In genomic region chr2:16401761-16402300, GRCh38 we compare ENCODE assay signal across 23 cellular contexts.
DNase-seq lines count a peak whose midpoint lies in the region; ATAC-seq, FAIRE-seq and TF ChIP-seq lines count a peak whose summit lies in the region.
"Had no signal": no experiment of that assay in that cellular context is flagged by ENCODE, and none has a peak within 500 bp of the region (broad histone marks: within the 10 kb centered on the region; RNA-seq: fewer than 3 reads in every experiment).

No MANE protein-coding gene starts in this region.

- no peak overlapping the region for H2BK5ac ChIP-seq in IMR-90 (ENCODE audit: low read depth, low read length, poor library complexity, severe bottlenecking)

- H3K4me1 ChIP-seq in BE2C: peaks cover 8% of the 10 kb centered on the region
- H3K4me1 ChIP-seq in IMR-90 (ENCODE audit: control insufficient read depth, insufficient read depth, low read length): no peaks in the 10 kb centered on the region
- H3K4me1 ChIP-seq: A549; BLaER1 treated with 17β-estradiol and CSF1 and Interleukin-3, amounts not matched to agents 10 nM and 100 nM had no signal

- no peak overlapping the region for H3K18ac ChIP-seq in IMR-90 (ENCODE audit: low read depth, low read length)

- peak overlapping the region; percentile 37 for H3K27ac Mint-ChIP-seq in nephron progenitor cell
- H3K27ac Mint-ChIP-seq: CD4-positive, alpha-beta T cell; CD8-positive, alpha-beta T cell had no signal

- H3K4me2 ChIP-seq in IMR-90 (ENCODE audit: low read depth, low read length): no peak overlapping the region
- H3K4me2 ChIP-seq: A549; BLaER1 treated with 17β-estradiol and CSF1 and Interleukin-3, amounts not matched to agents 10 nM and 100 nM had no signal

- H3K4me3 Mint-ChIP-seq in nephron progenitor cell: no peak overlapping the region
- H3K4me3 Mint-ChIP-seq: CD4-positive, alpha-beta T cell; CD8-positive, alpha-beta T cell had no signal

- no peaks in the 10 kb centered on the region for H4K20me1 ChIP-seq in IMR-90 (ENCODE audit: insufficient read depth, low read length)
- H4K20me1 ChIP-seq: BLaER1 treated with 17β-estradiol and CSF1 and Interleukin-3, amounts not matched to agents 10 nM and 100 nM had no signal

- H2BK15ac ChIP-seq in IMR-90 (ENCODE audit: low read depth, low read length): no peak overlapping the region

- peak; percentile 32 for FAIRE-seq in urothelium cell line (lab: Jason Lieb, UNC)
- FAIRE-seq: A549, GM12891, GM19239 had no signal

- H3K9me1 ChIP-seq in IMR-90 (ENCODE audit: insufficient read depth, low read length): no peaks in the 10 kb centered on the region

- H3K56ac ChIP-seq in IMR-90 (ENCODE audit: extremely low read depth, insufficient read depth, low read length): no peak overlapping the region

- WGBS in IMR-90 (ENCODE audit: extremely low coverage in 2 of 2, insufficient read length in 1 of 2), 2 experiments: no CpG with 5 or more reads among the region's 7 CpGs

- H3K14ac ChIP-seq in IMR-90 (replicated peaks; ENCODE audit: low read depth, low read length): no peak overlapping the region

- peak overlapping the region; percentile 43 for H2AFZ ChIP-seq in IMR-90 (replicated peaks; ENCODE audit: low read length, poor library complexity)

- TF ChIP-seq POLR2A in IMR-90 (IDR thresholded peaks at IDR 0.05; ENCODE audit: low read depth, low read length): no peak

- peaks cover 3% of the 10 kb centered on the region for H3K27me3 Mint-ChIP-seq in nephron progenitor cell (ENCODE audit: low read depth, poor library complexity)
- H3K27me3 Mint-ChIP-seq: CD4-positive, alpha-beta T cell had no signal

- H3K4me3 ChIP-seq in BE2C (ENCODE audit: low read depth, low read length) (no peak overlapping the region), IMR-90 (ENCODE audit: insufficient read depth, low read depth, low read length) (no peak overlapping the region)
- H3K4me3 ChIP-seq: A549; BLaER1 treated with 17β-estradiol and CSF1 and Interleukin-3, amounts not matched to agents 10 nM and 100 nM had no signal

- H4K5ac ChIP-seq in IMR-90 (ENCODE audit: low read depth, low read length): no peak overlapping the region

- DNase-seq in BE2C (peak; percentile 98), IMR-90 (no peak), nephron progenitor cell (no peak), urothelium cell line (ENCODE audit: low spot score) (no peak), GF-D8 (lab: John Stamatoyannopoulos, UW) (no peak), foreskin melanocyte (no peak)
- no peak for DNase-seq in stimulated activated CD8-positive, alpha-beta memory T cell treated with anti-CD3 and anti-CD28 coated beads, Interleukin-4, amount 100 ng/mL, for 48 hours
- DNase-seq: AML-193; CD4-positive, alpha-beta T cell; CD8-positive, alpha-beta T cell; DMS 273 treated with DMSO at 0.1 percent for 48 hours; DMS153; DMS53; DMS79; DND-41; EL; GDM1 had no signal

- no peak overlapping the region for H3K4ac ChIP-seq in IMR-90 (ENCODE audit: low read depth, low read length)

- no peaks in the 10 kb centered on the region for H3K36me3 Mint-ChIP-seq in nephron progenitor cell (ENCODE audit: low read depth)
- H3K36me3 Mint-ChIP-seq: CD8-positive, alpha-beta T cell had no signal

- in situ Hi-C loops in IMR-90 (cut with MboI; ENCODE audit: low sequenced_read_pairs): no loop called here

- H3K9ac ChIP-seq in IMR-90 (ENCODE audit: low read depth, low read length): no peak overlapping the region
- H3K9ac ChIP-seq: BLaER1 treated with 17β-estradiol and CSF1 and Interleukin-3, amounts not matched to agents 10 nM and 100 nM had no signal

- no peak overlapping the region for H2AK9ac ChIP-seq in IMR-90 (replicated peaks; ENCODE audit: low read depth, low read length, poor library complexity)

- 0 out of 2 replicates have a peak, but pooled peaks cover 2% of the 10 kb centered on the region for H3K9me3 ChIP-seq in BE2C
- H3K9me3 ChIP-seq in IMR-90 (ENCODE audit: control insufficient read depth, insufficient read depth, low read length): peaks cover 24% of the 10 kb centered on the region
- H3K9me3 ChIP-seq: A549; BLaER1 treated with 17β-estradiol and CSF1 and Interleukin-3, amounts not matched to agents 10 nM and 100 nM had no signal

- no peaks in the 10 kb centered on the region for H3K36me3 ChIP-seq in BE2C
- no peaks in the 10 kb centered on the region for H3K36me3 ChIP-seq in IMR-90 (ENCODE audit: control insufficient read depth, insufficient read depth, low read length)
- H3K36me3 ChIP-seq: BLaER1 treated with 17β-estradiol and CSF1 and Interleukin-3, amounts not matched to agents 10 nM and 100 nM had no signal

- no peak overlapping the region for H4K8ac ChIP-seq in IMR-90 (ENCODE audit: low read depth in 2 of 2, low read length in 2 of 2)

- no peak for TF ChIP-seq RAD21 in IMR-90 (IDR thresholded peaks at IDR 0.05; ENCODE audit: low read length)

- dilution Hi-C loops in IMR-90 (cut with HindIII; ENCODE audit: low sequenced_read_pairs, unreplicated experiment): no loop called here

- H3K4me1 Mint-ChIP-seq in nephron progenitor cell: peaks cover 68% of the 10 kb centered on the region

- H2AK5ac ChIP-seq in IMR-90 (ENCODE audit: low read depth, low read length): no peak overlapping the region

- POLR2A ChIA-PET in IMR-90 (lab: Charles Lee; ENCODE audit: unreplicated experiment): no interaction called here

- no peaks in the 10 kb centered on the region for H3K9me3 Mint-ChIP-seq in nephron progenitor cell
- H3K9me3 Mint-ChIP-seq: CD8-positive, alpha-beta T cell had no signal

- no peaks in the 10 kb centered on the region for H3K27me3 ChIP-seq in BE2C
- no peaks in the 10 kb centered on the region for H3K27me3 ChIP-seq in IMR-90 (ENCODE audit: control insufficient read depth, insufficient read depth, low read length)
- H3K27me3 ChIP-seq: BLaER1 treated with 17β-estradiol and CSF1 and Interleukin-3, amounts not matched to agents 10 nM and 100 nM had no signal

- no peak for ATAC-seq in IMR-90 (ENCODE audit: low read depth)
- ATAC-seq: A549; CD8-positive, alpha-beta T cell had no signal

- no peak overlapping the region for H3K23ac ChIP-seq in IMR-90 (ENCODE audit: low read depth, low read length)

- no peak overlapping the region for H2BK20ac ChIP-seq in IMR-90 (ENCODE audit: low read depth, low read length)

- no peaks in the 10 kb centered on the region for H3K79me1 ChIP-seq in IMR-90 (ENCODE audit: low read depth in 1 of 2, low read length in 2 of 2)

- no peak overlapping the region for H3K27ac ChIP-seq in IMR-90 (ENCODE audit: insufficient read depth, low read length)
- H3K27ac ChIP-seq: 22Rv1; A549; BLaER1 treated with 17β-estradiol and CSF1 and Interleukin-3, amounts not matched to agents 10 nM and 100 nM; C4-2B had no signal

- no TSS peak for BruUV-seq in IMR-90 (replicated peaks; lab: Mats Ljungman, UMichigan)

- intact Hi-C loops in IMR-90 (cut with micrococcal nuclease): no loop called here

- no peak overlapping the region for H4K91ac ChIP-seq in IMR-90 (ENCODE audit: insufficient read depth, low read depth, low read length)

- no peak for TF ChIP-seq CTCF in BE2C (IDR thresholded peaks at IDR 0.05; ENCODE audit: low read depth, low read length)
- no peak for TF ChIP-seq CTCF in IMR-90 (conservative IDR thresholded peaks at IDR 0.05; ENCODE audit: low read depth, low read length)
- TF ChIP-seq CTCF in nephron progenitor cell (IDR thresholded peaks at IDR 0.05): no peak

- H2BK120ac ChIP-seq in IMR-90 (ENCODE audit: low read depth, low read length): no peak overlapping the region

- CTCF ChIA-PET in IMR-90 (lab: Yijun Ruan, JAX): no interaction called here

TF ChIP-seq in IMR-90, 13 proteins besides CTCF, POLR2A, EP300 and RAD21:
- TF ChIP-seq USF2 (IDR thresholded peaks at IDR 0.05; ENCODE audit: low read depth, low read length): no peak
- TF ChIP-seq NFE2L2 (IDR thresholded peaks at IDR 0.05; ENCODE audit: low read depth, low read length): no peak
- TF ChIP-seq CHD1 (IDR thresholded peaks at IDR 0.05; ENCODE audit: low read depth, low read length): no peak
